1 cellular context compared by ENCODE assay signal in genomic region chr10:28532509-28533314, GRCh38.
TF ChIP-seq lines count a peak whose summit lies in the region.

Gene WAC (plus strand): TSS chr10:28533118. CDS start chr10:28533580, 462 bp downstream.

TF ChIP-seq in HepG2, 621 proteins besides CTCF, POLR2A, EP300 and RAD21 (continued from another document and continues in another):
- TF ChIP-seq ZBTB4 (CRISPR knock-in tag; IDR thresholded peaks at IDR 0.05; ENCODE audit: borderline replicate concordance) (no peak), MLX (CRISPR knock-in tag; IDR thresholded peaks at IDR 0.05) (no peak), ZBTB43 (CRISPR knock-in tag; conservative IDR thresholded peaks at IDR 0.05) (no peak), ZNF3 (CRISPR knock-in tag; IDR thresholded peaks at IDR 0.05) (0 out of 2 replicates have a peak, but pooled peaks have one; percentile 30), PTBP1 (IDR thresholded peaks at IDR 0.05; ENCODE audit: low read depth, low read length, poor library complexity, severe bottlenecking) (no peak), SMARCE1 (IDR thresholded peaks at IDR 0.05; ENCODE audit: borderline replicate concordance) (no peak), AHR (CRISPR knock-in tag; IDR thresholded peaks at IDR 0.05) (no peak; the same call in 1 of the 2 replicates), SMAD1 (CRISPR knock-in tag; IDR thresholded peaks at IDR 0.05; ENCODE audit: borderline replicate concordance, low read depth) (peak; percentile 30; the same call in 1 of the 2 replicates), ZNF839 (CRISPR knock-in tag; IDR thresholded peaks at IDR 0.05; ENCODE audit: borderline replicate concordance) (no peak), DRAP1 (CRISPR knock-in tag; IDR thresholded peaks at IDR 0.05) (peak; percentile 87), ZNF552 (CRISPR knock-in tag; IDR thresholded peaks at IDR 0.05; ENCODE audit: borderline replicate concordance) (peak; percentile 78), ATF4 (CRISPR knock-in tag; IDR thresholded peaks at IDR 0.05) (peak in 1 of 2 experiments; percentile 59; a peak in 2 of 4 replicates), FOXK1 (CRISPR knock-in tag; IDR thresholded peaks at IDR 0.05; ENCODE audit: borderline replicate concordance, low read depth) (peak; percentile 31; the same call in 1 of the 2 replicates), CREB3 (CRISPR knock-in tag; IDR thresholded peaks at IDR 0.05) (no peak), HES4 (CRISPR knock-in tag; IDR thresholded peaks at IDR 0.05; ENCODE audit: borderline replicate concordance) (peak; percentile 51; the same call in 1 of the 2 replicates), ZNF441 (CRISPR knock-in tag; IDR thresholded peaks at IDR 0.05; ENCODE audit: borderline replicate concordance) (peak; percentile 69; the same call in 1 of the 2 replicates), NFE2L1 (CRISPR knock-in tag; IDR thresholded peaks at IDR 0.05; ENCODE audit: borderline replicate concordance) (no peak), IRF2 (CRISPR knock-in tag; IDR thresholded peaks at IDR 0.05) (peak; percentile 63), STAG1 (CRISPR knock-in tag; IDR thresholded peaks at IDR 0.05) (no peak), GRHL1 (CRISPR knock-in tag; conservative IDR thresholded peaks at IDR 0.05) (no peak), ETV6 (CRISPR knock-in tag; conservative IDR thresholded peaks at IDR 0.05) (0 out of 2 replicates have a peak, but pooled peaks have one; percentile 75), ELF4 (CRISPR knock-in tag; IDR thresholded peaks at IDR 0.05; ENCODE audit: borderline replicate concordance) (peak; percentile 88), SRSF4 (IDR thresholded peaks at IDR 0.05; ENCODE audit: low read depth, low read length, poor library complexity, severe bottlenecking) (peak; percentile 64), ZNF709 (CRISPR knock-in tag; IDR thresholded peaks at IDR 0.05) (peak; percentile 96), HMG20A (CRISPR knock-in tag; IDR thresholded peaks at IDR 0.05; ENCODE audit: borderline replicate concordance) (no peak), SIX4 (CRISPR knock-in tag; IDR thresholded peaks at IDR 0.05) (peak; percentile 41; the same call in 1 of the 2 replicates), TARDBP (CRISPR knock-in tag; IDR thresholded peaks at IDR 0.05) (peak; percentile 82), SP1 (IDR thresholded peaks at IDR 0.05) (no peak), SP1 (CRISPR knock-in tag; IDR thresholded peaks at IDR 0.05) (no peak; the same call in 1 of the 2 replicates), RFXANK (CRISPR knock-in tag; IDR thresholded peaks at IDR 0.05) (no peak), ZNF235 (CRISPR knock-in tag; IDR thresholded peaks at IDR 0.05; ENCODE audit: borderline replicate concordance) (no peak), KDM3A (CRISPR knock-in tag; IDR thresholded peaks at IDR 0.05; ENCODE audit: low read depth) (peak; percentile 67; the same call in 1 of the 2 replicates), RNF2 (conservative IDR thresholded peaks at IDR 0.05; ENCODE audit: low read depth) (no peak; the same call in 1 of the 2 replicates), POGZ (CRISPR knock-in tag; IDR thresholded peaks at IDR 0.05) (peak; percentile 46), ZNF589 (CRISPR knock-in tag; conservative IDR thresholded peaks at IDR 0.05) (peak; percentile 74; the same call in 1 of the 2 replicates), ZNF816 (CRISPR knock-in tag; IDR thresholded peaks at IDR 0.05; ENCODE audit: borderline replicate concordance) (peak; percentile 74; the same call in 1 of the 2 replicates), ATF6 (CRISPR knock-in tag; conservative IDR thresholded peaks at IDR 0.05) (no peak), PLRG1 (conservative IDR thresholded peaks at IDR 0.05) (no peak), CCAR2 (optimal IDR thresholded peaks at IDR 0.05; ENCODE audit: low read depth, low read length) (no peak), ZFP41 (CRISPR knock-in tag; IDR thresholded peaks at IDR 0.05; ENCODE audit: borderline replicate concordance) (no peak), ZNF770 (CRISPR knock-in tag; IDR thresholded peaks at IDR 0.05) (peak; percentile 49; the same call in 1 of the 2 replicates), SMYD3 (CRISPR knock-in tag; IDR thresholded peaks at IDR 0.05) (peak; percentile 25; the same call in 1 of the 2 replicates), ZNF430 (CRISPR knock-in tag; IDR thresholded peaks at IDR 0.05) (peak; percentile 70; the same call in 1 of the 2 replicates), IKZF1 (IDR thresholded peaks at IDR 0.05) (no peak), SIN3B (IDR thresholded peaks at IDR 0.05; ENCODE audit: low read length) (no peak), SIN3A (IDR thresholded peaks at IDR 0.05; ENCODE audit: borderline replicate concordance, low read depth, low read length) (no peak), ZNF597 (CRISPR knock-in tag; IDR thresholded peaks at IDR 0.05) (no peak), NCOR1 (IDR thresholded peaks at IDR 0.05; ENCODE audit: borderline replicate concordance, low read length) (no peak), RBAK (CRISPR knock-in tag; IDR thresholded peaks at IDR 0.05) (0 out of 2 replicates have a peak, but pooled peaks have one; percentile 56), HINFP (CRISPR knock-in tag; IDR thresholded peaks at IDR 0.05; ENCODE audit: low read depth) (peak; percentile 56; the same call in 1 of the 2 replicates), TGIF2 (CRISPR knock-in tag; IDR thresholded peaks at IDR 0.05) (peak; percentile 38; the same call in 1 of the 2 replicates), ZNF567 (CRISPR knock-in tag; IDR thresholded peaks at IDR 0.05; ENCODE audit: borderline replicate concordance) (no peak)
